Comparison of ENCODE assay signal across 1 cellular context in the genomic region with DNA sequence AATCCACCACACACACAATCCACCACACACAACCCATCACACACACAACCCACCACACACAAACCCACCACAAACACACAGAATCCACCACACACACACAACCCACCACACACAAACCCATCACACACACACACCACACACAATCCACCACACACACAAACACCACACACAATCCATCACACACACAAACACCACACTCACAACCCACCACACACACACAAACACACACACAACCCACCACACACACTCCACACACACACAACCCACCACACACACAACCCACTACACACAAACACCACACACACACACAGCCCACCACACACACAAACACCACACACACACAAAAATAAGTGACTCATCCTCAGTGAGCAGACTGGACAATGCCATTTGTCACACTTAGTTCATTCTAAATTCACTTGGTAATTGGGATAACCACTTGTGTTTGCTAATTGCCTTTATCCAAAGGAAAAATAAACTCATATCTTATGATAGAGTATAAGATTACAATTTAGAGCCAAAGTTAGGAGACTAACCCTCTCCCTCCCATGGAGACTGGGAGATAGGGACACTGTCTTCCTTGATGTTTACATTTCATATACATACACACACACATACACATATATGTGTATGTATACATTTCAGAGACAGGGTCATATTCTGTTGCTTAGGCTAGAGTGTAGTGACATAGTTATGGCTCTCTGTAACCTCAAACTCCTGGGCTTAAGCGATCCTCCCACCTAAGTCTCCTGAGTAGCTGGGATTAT.
TF ChIP-seq lines count a peak whose summit lies in the region.

No MANE protein-coding gene starts in this region.

TF ChIP-seq in HEK293, 187 proteins besides CTCF, POLR2A, EP300 and RAD21 (continued from another document):
- peak; percentile 28 for TF ChIP-seq PRDM6 (tag by site-specific recombination; IDR thresholded peaks at IDR 0.05)
- TF ChIP-seq OVOL3 (tag by site-specific recombination; IDR thresholded peaks at IDR 0.05): peak; percentile 89; the same call in 1 of the 2 replicates
- TF ChIP-seq ZNF140 (tag by site-specific recombination; IDR thresholded peaks at IDR 0.05): no peak
- TF ChIP-seq ZSCAN5A (tag by site-specific recombination; IDR thresholded peaks at IDR 0.05): peak; percentile 68; the same call in 1 of the 2 replicates
- TF ChIP-seq ZNF324 (tag by site-specific recombination; IDR thresholded peaks at IDR 0.05): peak; percentile 95
- peak; percentile 95 for TF ChIP-seq ZNF239 (tag by site-specific recombination; IDR thresholded peaks at IDR 0.05)
- no peak; the same call in 1 of the 2 replicates for TF ChIP-seq ZNF16 (tag by site-specific recombination; IDR thresholded peaks at IDR 0.05; ENCODE audit: low read depth)
- TF ChIP-seq ZNF76 (tag by site-specific recombination; IDR thresholded peaks at IDR 0.05; ENCODE audit: borderline replicate concordance, low read depth): peak; percentile 46
- TF ChIP-seq ZNF701 (tag by site-specific recombination; IDR thresholded peaks at IDR 0.05): no peak
- peak; percentile 97 for TF ChIP-seq WT1 (tag by site-specific recombination; IDR thresholded peaks at IDR 0.05)
- no peak for TF ChIP-seq KLF16 (tag by site-specific recombination; IDR thresholded peaks at IDR 0.05)
- TF ChIP-seq ZNF202 (tag by site-specific recombination; IDR thresholded peaks at IDR 0.05; ENCODE audit: borderline replicate concordance): no peak
- no peak for TF ChIP-seq MZF1 (tag by site-specific recombination; IDR thresholded peaks at IDR 0.05; ENCODE audit: borderline replicate concordance)
- TF ChIP-seq GLI4 (tag by site-specific recombination; IDR thresholded peaks at IDR 0.05): 0 out of 2 replicates have a peak, but pooled peaks have one; percentile 59
- no peak for TF ChIP-seq ZNF280C (tag by site-specific recombination; IDR thresholded peaks at IDR 0.05)
- no peak for TF ChIP-seq ZNF530 (tag by site-specific recombination; IDR thresholded peaks at IDR 0.05; ENCODE audit: low read depth)
- TF ChIP-seq ZNF423 (tag by site-specific recombination; IDR thresholded peaks at IDR 0.05): no peak; the same call in 1 of the 2 replicates
